Comparison of ENCODE assay signal across 1 cellular context in the genomic region with DNA sequence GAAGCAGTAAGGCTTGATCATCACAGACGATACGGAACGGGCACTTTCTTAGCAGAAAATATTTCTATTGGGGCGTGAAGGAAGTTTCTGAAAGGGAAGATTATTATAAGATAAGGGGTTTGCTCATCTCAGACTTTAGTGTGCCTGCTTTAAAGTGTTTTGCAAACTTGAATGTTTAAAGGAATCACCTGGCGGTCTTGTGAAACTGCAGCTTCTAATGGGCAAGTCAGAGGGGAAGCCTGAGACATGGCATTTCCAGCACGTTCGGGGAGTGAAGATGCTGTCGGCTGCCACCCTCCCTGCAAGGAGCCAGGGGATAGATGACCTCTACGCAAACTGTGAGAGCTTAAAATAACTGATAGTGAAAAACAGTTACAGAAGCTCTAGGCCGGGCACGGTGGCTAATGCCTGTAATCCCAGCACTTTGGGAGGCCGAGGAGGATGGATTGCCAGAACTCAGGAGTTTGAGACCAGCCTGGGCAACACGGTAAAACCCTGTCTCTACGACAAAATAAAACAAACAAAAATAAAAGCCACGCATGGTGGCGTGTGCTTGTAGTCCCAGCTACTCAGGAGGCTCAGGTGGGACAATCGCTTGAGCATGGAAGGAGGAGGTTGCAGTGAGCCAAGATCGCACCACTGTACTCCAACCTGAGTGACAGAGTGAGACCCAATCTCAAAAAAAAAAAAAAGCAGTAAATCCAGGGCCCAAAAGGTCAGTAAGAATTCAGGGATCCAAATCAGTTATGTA.
TF ChIP-seq lines count a peak whose summit lies in the region.

No MANE protein-coding gene starts in this region.

TF ChIP-seq in HepG2, 621 proteins besides CTCF, POLR2A, EP300 and RAD21 (continued from another document and continues in another):
- TF ChIP-seq GRHL1 (CRISPR knock-in tag; conservative IDR thresholded peaks at IDR 0.05) = no peak
- TF ChIP-seq PBX3 (CRISPR knock-in tag; IDR thresholded peaks at IDR 0.05; ENCODE audit: borderline replicate concordance) = no peak
- no peak for TF ChIP-seq ZNF713 (CRISPR knock-in tag; IDR thresholded peaks at IDR 0.05)
- no peak for TF ChIP-seq ZEB1 (IDR thresholded peaks at IDR 0.05; ENCODE audit: insufficient replicate concordance, low read depth)
- no peak for TF ChIP-seq ZMYM3 (CRISPR knock-in tag; IDR thresholded peaks at IDR 0.05)
- TF ChIP-seq, protein P1, sequence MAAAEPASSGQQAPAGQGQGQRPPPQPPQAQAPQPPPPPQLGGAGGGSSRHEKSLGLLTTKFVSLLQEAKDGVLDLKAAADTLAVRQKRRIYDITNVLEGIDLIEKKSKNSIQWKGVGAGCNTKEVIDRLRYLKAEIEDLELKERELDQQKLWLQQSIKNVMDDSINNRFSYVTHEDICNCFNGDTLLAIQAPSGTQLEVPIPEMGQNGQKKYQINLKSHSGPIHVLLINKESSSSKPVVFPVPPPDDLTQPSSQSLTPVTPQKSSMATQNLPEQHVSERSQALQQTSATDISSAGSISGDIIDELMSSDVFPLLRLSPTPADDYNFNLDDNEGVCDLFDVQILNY (CRISPR knock-in tag; conservative IDR thresholded peaks at IDR 0.05) = no peak
- no peak for TF ChIP-seq ZNF12 (CRISPR knock-in tag; IDR thresholded peaks at IDR 0.05)
- TF ChIP-seq NR2F2 (IDR thresholded peaks at IDR 0.05; ENCODE audit: borderline replicate concordance, low read depth) = no peak
- no peak for TF ChIP-seq FIP1L1 (IDR thresholded peaks at IDR 0.05; ENCODE audit: borderline replicate concordance, insufficient read depth, low read depth, low read length)
- no peak for TF ChIP-seq MAF1 (CRISPR knock-in tag; IDR thresholded peaks at IDR 0.05; ENCODE audit: borderline replicate concordance)
- no peak for TF ChIP-seq SMAD1 (CRISPR knock-in tag; IDR thresholded peaks at IDR 0.05; ENCODE audit: borderline replicate concordance, low read depth)
- no peak for TF ChIP-seq ZNF143 (CRISPR knock-in tag; IDR thresholded peaks at IDR 0.05)
- no peak for TF ChIP-seq ZFP91 (CRISPR knock-in tag; IDR thresholded peaks at IDR 0.05; ENCODE audit: borderline replicate concordance)
- TF ChIP-seq, protein P2, sequence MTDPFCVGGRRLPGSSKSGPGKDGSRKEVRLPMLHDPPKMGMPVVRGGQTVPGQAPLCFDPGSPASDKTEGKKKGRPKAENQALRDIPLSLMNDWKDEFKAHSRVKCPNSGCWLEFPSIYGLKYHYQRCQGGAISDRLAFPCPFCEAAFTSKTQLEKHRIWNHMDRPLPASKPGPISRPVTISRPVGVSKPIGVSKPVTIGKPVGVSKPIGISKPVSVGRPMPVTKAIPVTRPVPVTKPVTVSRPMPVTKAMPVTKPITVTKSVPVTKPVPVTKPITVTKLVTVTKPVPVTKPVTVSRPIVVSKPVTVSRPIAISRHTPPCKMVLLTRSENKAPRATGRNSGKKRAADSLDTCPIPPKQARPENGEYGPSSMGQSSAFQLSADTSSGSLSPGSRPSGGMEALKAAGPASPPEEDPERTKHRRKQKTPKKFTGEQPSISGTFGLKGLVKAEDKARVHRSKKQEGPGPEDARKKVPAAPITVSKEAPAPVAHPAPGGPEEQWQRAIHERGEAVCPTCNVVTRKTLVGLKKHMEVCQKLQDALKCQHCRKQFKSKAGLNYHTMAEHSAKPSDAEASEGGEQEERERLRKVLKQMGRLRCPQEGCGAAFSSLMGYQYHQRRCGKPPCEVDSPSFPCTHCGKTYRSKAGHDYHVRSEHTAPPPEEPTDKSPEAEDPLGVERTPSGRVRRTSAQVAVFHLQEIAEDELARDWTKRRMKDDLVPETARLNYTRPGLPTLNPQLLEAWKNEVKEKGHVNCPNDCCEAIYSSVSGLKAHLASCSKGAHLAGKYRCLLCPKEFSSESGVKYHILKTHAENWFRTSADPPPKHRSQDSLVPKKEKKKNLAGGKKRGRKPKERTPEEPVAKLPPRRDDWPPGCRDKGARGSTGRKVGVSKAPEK (CRISPR knock-in tag; IDR thresholded peaks at IDR 0.05; ENCODE audit: borderline replicate concordance) = no peak
- TF ChIP-seq ZBTB7A (CRISPR knock-in tag; IDR thresholded peaks at IDR 0.05) = no peak
- TF ChIP-seq, protein P3, sequence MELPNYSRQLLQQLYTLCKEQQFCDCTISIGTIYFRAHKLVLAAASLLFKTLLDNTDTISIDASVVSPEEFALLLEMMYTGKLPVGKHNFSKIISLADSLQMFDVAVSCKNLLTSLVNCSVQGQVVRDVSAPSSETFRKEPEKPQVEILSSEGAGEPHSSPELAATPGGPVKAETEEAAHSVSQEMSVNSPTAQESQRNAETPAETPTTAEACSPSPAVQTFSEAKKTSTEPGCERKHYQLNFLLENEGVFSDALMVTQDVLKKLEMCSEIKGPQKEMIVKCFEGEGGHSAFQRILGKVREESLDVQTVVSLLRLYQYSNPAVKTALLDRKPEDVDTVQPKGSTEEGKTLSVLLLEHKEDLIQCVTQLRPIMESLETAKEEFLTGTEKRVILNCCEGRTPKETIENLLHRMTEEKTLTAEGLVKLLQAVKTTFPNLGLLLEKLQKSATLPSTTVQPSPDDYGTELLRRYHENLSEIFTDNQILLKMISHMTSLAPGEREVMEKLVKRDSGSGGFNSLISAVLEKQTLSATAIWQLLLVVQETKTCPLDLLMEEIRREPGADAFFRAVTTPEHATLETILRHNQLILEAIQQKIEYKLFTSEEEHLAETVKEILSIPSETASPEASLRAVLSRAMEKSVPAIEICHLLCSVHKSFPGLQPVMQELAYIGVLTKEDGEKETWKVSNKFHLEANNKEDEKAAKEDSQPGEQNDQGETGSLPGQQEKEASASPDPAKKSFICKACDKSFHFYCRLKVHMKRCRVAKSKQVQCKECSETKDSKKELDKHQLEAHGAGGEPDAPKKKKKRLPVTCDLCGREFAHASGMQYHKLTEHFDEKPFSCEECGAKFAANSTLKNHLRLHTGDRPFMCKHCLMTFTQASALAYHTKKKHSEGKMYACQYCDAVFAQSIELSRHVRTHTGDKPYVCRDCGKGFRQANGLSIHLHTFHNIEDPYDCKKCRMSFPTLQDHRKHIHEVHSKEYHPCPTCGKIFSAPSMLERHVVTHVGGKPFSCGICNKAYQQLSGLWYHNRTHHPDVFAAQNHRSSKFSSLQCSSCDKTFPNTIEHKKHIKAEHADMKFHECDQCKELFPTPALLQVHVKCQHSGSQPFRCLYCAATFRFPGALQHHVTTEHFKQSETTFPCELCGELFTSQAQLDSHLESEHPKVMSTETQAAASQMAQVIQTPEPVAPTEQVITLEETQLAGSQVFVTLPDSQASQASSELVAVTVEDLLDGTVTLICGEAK (IDR thresholded peaks at IDR 0.05) = no peak
- TF ChIP-seq, protein P3 (CRISPR knock-in tag; IDR thresholded peaks at IDR 0.05) = no peak
- no peak for TF ChIP-seq NFIC (IDR thresholded peaks at IDR 0.05; ENCODE audit: low read length)
- TF ChIP-seq ZNF761 (CRISPR knock-in tag; conservative IDR thresholded peaks at IDR 0.05) = 0 out of 2 replicates have a peak, but pooled peaks have one; percentile 12
- TF ChIP-seq, protein P4, sequence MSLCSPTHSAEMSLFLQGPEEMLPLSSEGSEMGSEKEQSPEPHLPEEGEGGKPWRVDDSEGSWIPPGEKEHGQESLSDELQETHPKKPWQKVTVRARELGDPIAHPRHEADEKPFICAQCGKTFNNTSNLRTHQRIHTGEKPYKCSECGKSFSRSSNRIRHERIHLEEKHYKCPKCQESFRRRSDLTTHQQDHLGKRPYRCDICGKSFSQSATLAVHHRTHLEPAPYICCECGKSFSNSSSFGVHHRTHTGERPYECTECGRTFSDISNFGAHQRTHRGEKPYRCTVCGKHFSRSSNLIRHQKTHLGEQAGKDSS (CRISPR knock-in tag; IDR thresholded peaks at IDR 0.05; ENCODE audit: borderline replicate concordance, low read depth) = no peak
- no peak for TF ChIP-seq NFYB (CRISPR knock-in tag; IDR thresholded peaks at IDR 0.05)
- no peak for TF ChIP-seq TAF1 (CRISPR knock-in tag; IDR thresholded peaks at IDR 0.05)
- TF ChIP-seq ZNF354B (CRISPR knock-in tag; IDR thresholded peaks at IDR 0.05) = no peak
- no peak for TF ChIP-seq E2F2 (CRISPR knock-in tag; IDR thresholded peaks at IDR 0.05; ENCODE audit: borderline replicate concordance)
- no peak for TF ChIP-seq ZNF17 (CRISPR knock-in tag; IDR thresholded peaks at IDR 0.05)
- TF ChIP-seq KLF12 (CRISPR knock-in tag; IDR thresholded peaks at IDR 0.05; ENCODE audit: borderline replicate concordance) = no peak
- TF ChIP-seq ZFP82 (CRISPR knock-in tag; IDR thresholded peaks at IDR 0.05; ENCODE audit: borderline replicate concordance) = no peak
- no peak for TF ChIP-seq ZNF550 (CRISPR knock-in tag; IDR thresholded peaks at IDR 0.05; ENCODE audit: borderline replicate concordance)
- TF ChIP-seq TBX2 (CRISPR knock-in tag; IDR thresholded peaks at IDR 0.05; ENCODE audit: borderline replicate concordance) = no peak
- TF ChIP-seq ELF1 (CRISPR knock-in tag; IDR thresholded peaks at IDR 0.05) = no peak
- TF ChIP-seq MTA3 (CRISPR knock-in tag; IDR thresholded peaks at IDR 0.05) = no peak
- 0 out of 2 replicates have a peak, but pooled peaks have one; percentile 11 for TF ChIP-seq IRX3 (CRISPR knock-in tag; IDR thresholded peaks at IDR 0.05; ENCODE audit: borderline replicate concordance, low read depth)
